33 cellular contexts compared by ENCODE assay signal in the genomic region with DNA sequence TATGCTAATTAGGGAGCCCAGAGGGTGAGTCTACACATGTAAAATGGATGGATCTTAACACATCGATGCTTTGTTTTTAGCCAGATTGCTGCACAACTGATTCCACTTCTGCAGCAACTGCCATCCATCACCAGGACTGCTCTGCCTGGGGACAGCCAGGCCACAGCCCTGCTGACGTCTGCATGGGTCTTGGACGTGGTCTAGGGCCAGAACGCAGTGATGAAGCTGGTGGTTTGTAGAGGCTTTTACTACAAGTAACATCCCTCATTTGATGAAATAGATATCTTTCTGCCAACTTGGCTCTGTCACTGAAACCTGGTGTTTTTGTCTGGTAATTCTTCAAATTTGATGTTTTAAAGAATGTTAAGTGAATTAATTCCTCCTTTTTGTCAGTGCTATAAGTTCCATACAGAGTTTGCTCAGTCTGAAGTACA. TPM values are rescaled to one million over a fixed set of nuclear protein-coding genes. Genes with fewer than 3 reads are reported as not detected.
DNase-seq lines count a peak whose midpoint lies in the region; ATAC-seq, FAIRE-seq and TF ChIP-seq lines count a peak whose summit lies in the region.
"Had no signal": no experiment of that assay in that cellular context is flagged by ENCODE, and none has a peak within 500 bp of the region (broad histone marks: within the 10 kb centered on the region; RNA-seq: fewer than 3 reads in every experiment).

No MANE protein-coding gene starts in this region.

- H3K9me3 Mint-ChIP-seq in activated CD8-positive, alpha-beta T cell treated with anti-CD3 and anti-CD28 coated beads, Interleukin-2, amount 10 ng/mL, durations not matched to agents 7 days and 5 days (ENCODE audit: insufficient read depth): no peaks in the 10 kb centered on the region
- H3K9me3 Mint-ChIP-seq: activated naive CD4-positive, alpha-beta T cell treated with anti-CD3 and anti-CD28 coated beads, Interleukin-2, amount 50 U/mL, for 72 hours; activated T-helper 2 cell treated with anti-CD3 and anti-CD28 coated beads, Interferon-gamma antibody, Interleukin-2, Interleukin-4, amounts not matched to agents 10 μg/mL and 5 μg/mL and 100 μg/mL, durations not matched to agents 14 hours and 24 hours and 36 hours; natural killer cell; stimulated activated memory B cell treated with anti-CD40 and anti-IgM and Interleukin-4, amounts not matched to agents 10 μg/mL and 1 μg/mL and 100 μg/mL, for 72 hours; T-cell had no signal

- H3K27ac ChIP-seq in HEK293 (ENCODE audit: extremely low read depth, low read depth, low read length) (no peak overlapping the region), keratinocyte (ENCODE audit: control insufficient read depth, insufficient read depth, low read length) (no peak overlapping the region)
- H3K27ac ChIP-seq: C4-2B, coronary artery, heart left ventricle, SJCRH30, transverse colon, WERI-Rb-1 had no signal

- H3K36me3 ChIP-seq in HEK293 (ENCODE audit: control insufficient read depth in 2 of 2, insufficient read depth in 1 of 2, low read length in 2 of 2) (no peaks in the 10 kb centered on the region), keratinocyte (ENCODE audit: control insufficient read depth in 2 of 2, extremely low read depth in 1 of 2, insufficient read depth in 2 of 2, low read length in 2 of 2) (no peaks in the 10 kb centered on the region), skeletal muscle satellite cell (ENCODE audit: insufficient read depth, low read length) (no peaks in the 10 kb centered on the region)
- H3K36me3 ChIP-seq: heart left ventricle, SJCRH30, transverse colon, WERI-Rb-1 had no signal

- no peak overlapping the region for H3K4me3 ChIP-seq in HEK293 (ENCODE audit: low read depth, low read length)
- H3K4me3 ChIP-seq in keratinocyte (ENCODE audit: control insufficient read depth in 2 of 3, extremely low read depth in 1 of 3, insufficient read depth in 2 of 3, low read depth in 1 of 3, low read length in 3 of 3): no peak overlapping the region
- no peak overlapping the region for H3K4me3 ChIP-seq in skeletal muscle satellite cell (ENCODE audit: low read length)
- H3K4me3 ChIP-seq: coronary artery, heart left ventricle, SJCRH30, transverse colon had no signal

- POLR2A ChIA-PET in HEK293 (lab: Yijun Ruan, JAX): no interaction called here
- POLR2A ChIA-PET in activated CD8-positive, alpha-beta T cell treated with anti-CD3 and anti-CD28 coated beads, Interleukin-2, amount 10 ng/mL, durations not matched to agents 7 days and 5 days (lab: Charles Lee): no interaction called here

- H2AFZ ChIP-seq in keratinocyte (ENCODE audit: control insufficient read depth, low read length): peak overlapping the region; percentile 12

- no peak overlapping the region for H3K4me3 Mint-ChIP-seq in activated CD8-positive, alpha-beta T cell treated with anti-CD3 and anti-CD28 coated beads, Interleukin-2, amount 10 ng/mL, durations not matched to agents 7 days and 5 days
- H3K4me3 Mint-ChIP-seq: natural killer cell; stimulated activated memory B cell treated with anti-CD40 and anti-IgM and Interleukin-4, amounts not matched to agents 10 μg/mL and 1 μg/mL and 100 μg/mL, for 72 hours; T-cell had no signal

- no peak overlapping the region for H3K4me2 ChIP-seq in keratinocyte (ENCODE audit: control insufficient read depth, extremely low read depth, insufficient read depth, low read depth, low read length)
- peak overlapping the region; percentile 43 for H3K4me2 ChIP-seq in skeletal muscle satellite cell (ENCODE audit: low read length)

- H3K27me3 ChIP-seq in keratinocyte (ENCODE audit: control insufficient read depth, extremely low read depth, insufficient read depth, low read length): no peaks in the 10 kb centered on the region
- no peaks in the 10 kb centered on the region for H3K27me3 ChIP-seq in skeletal muscle satellite cell (ENCODE audit: control insufficient read depth, insufficient read depth, low read length)
- H3K27me3 ChIP-seq: heart left ventricle, SJCRH30 had no signal

- H3K9me1 ChIP-seq in keratinocyte (ENCODE audit: control insufficient read depth, extremely low read depth, insufficient read depth, low read length): no peaks in the 10 kb centered on the region

- CTCF ChIA-PET in HEK293 (lab: Yijun Ruan, JAX): interaction anchor here (1.1 kb wide), 1 partner anchor 1345 kb away, joined by 4 read pairs; no protein-coding TSS in a partner anchor
- CTCF ChIA-PET in activated CD8-positive, alpha-beta T cell treated with anti-CD3 and anti-CD28 coated beads, Interleukin-2, amount 10 ng/mL, durations not matched to agents 7 days and 5 days (lab: Charles Lee): no interaction called here

- no peak overlapping the region for H3K9ac ChIP-seq in keratinocyte (ENCODE audit: control insufficient read depth, extremely low read depth, insufficient read depth, low read length)
- H3K9ac ChIP-seq in skeletal muscle satellite cell (ENCODE audit: low read depth, low read length): peak overlapping the region; percentile 10

- ATAC-seq in GM21447 (IDR thresholded peaks at IDR 0.05; ENCODE audit: unreplicated experiment): no peak
- no peak for ATAC-seq in activated CD8-positive, alpha-beta T cell treated with anti-CD3 and anti-CD28 coated beads, Interleukin-2, amount 10 ng/mL, durations not matched to agents 7 days and 5 days
- ATAC-seq: activated naive CD4-positive, alpha-beta T cell treated with anti-CD3 and anti-CD28 coated beads, Interleukin-2, amount 50 U/mL, for 72 hours; heart left ventricle; natural killer cell; stimulated activated memory B cell treated with anti-CD40 and anti-IgM and Interleukin-4, amounts not matched to agents 10 μg/mL and 1 μg/mL and 100 μg/mL, for 72 hours; T-cell had no signal

- H3K36me3 Mint-ChIP-seq in activated CD8-positive, alpha-beta T cell treated with anti-CD3 and anti-CD28 coated beads, Interleukin-2, amount 10 ng/mL, durations not matched to agents 7 days and 5 days (ENCODE audit: low read depth): no peaks in the 10 kb centered on the region
- H3K36me3 Mint-ChIP-seq: activated naive CD4-positive, alpha-beta T cell treated with anti-CD3 and anti-CD28 coated beads, Interleukin-2, amount 50 U/mL, for 72 hours; natural killer cell; stimulated activated memory B cell treated with anti-CD40 and anti-IgM and Interleukin-4, amounts not matched to agents 10 μg/mL and 1 μg/mL and 100 μg/mL, for 72 hours; T-cell had no signal

- no peaks in the 10 kb centered on the region for H3K9me3 ChIP-seq in HEK293 (ENCODE audit: control insufficient read depth, insufficient read depth, low read depth, low read length)
- no peaks in the 10 kb centered on the region for H3K9me3 ChIP-seq in keratinocyte (ENCODE audit: control insufficient read depth, low read depth, low read length)
- H3K9me3 ChIP-seq in skeletal muscle satellite cell (replicated peaks; ENCODE audit: low read length): no peaks in the 10 kb centered on the region
- H3K9me3 ChIP-seq: Caco-2, heart left ventricle, SJCRH30, transverse colon had no signal

- H3K79me2 ChIP-seq in keratinocyte (ENCODE audit: control insufficient read depth, insufficient read depth, low read length): no peaks in the 10 kb centered on the region

- H3K27ac Mint-ChIP-seq in activated CD8-positive, alpha-beta T cell treated with anti-CD3 and anti-CD28 coated beads, Interleukin-2, amount 10 ng/mL, durations not matched to agents 7 days and 5 days: no peak overlapping the region
- H3K27ac Mint-ChIP-seq: activated naive CD4-positive, alpha-beta T cell treated with anti-CD3 and anti-CD28 coated beads, Interleukin-2, amount 50 U/mL, for 72 hours; activated T-helper 2 cell treated with anti-CD3 and anti-CD28 coated beads, Interferon-gamma antibody, Interleukin-2, Interleukin-4, amounts not matched to agents 10 μg/mL and 5 μg/mL and 100 μg/mL, durations not matched to agents 14 hours and 24 hours and 36 hours; natural killer cell; stimulated activated memory B cell treated with anti-CD40 and anti-IgM and Interleukin-4, amounts not matched to agents 10 μg/mL and 1 μg/mL and 100 μg/mL, for 72 hours; T-cell had no signal

- no peaks in the 10 kb centered on the region for H4K20me1 ChIP-seq in keratinocyte (ENCODE audit: control insufficient read depth, extremely low read depth, insufficient read depth, low read length)

- TF ChIP-seq CTCF in HEK293 (tag by site-specific recombination; IDR thresholded peaks at IDR 0.05) (no peak), keratinocyte (optimal IDR thresholded peaks at IDR 0.05 in 1 of 3, IDR thresholded peaks at IDR 0.05 in 1 of 3, conservative IDR thresholded peaks at IDR 0.05 in 1 of 3; ENCODE audit: extremely low read depth in 1 of 3, insufficient read depth in 2 of 3, low read length in 3 of 3) (no peak)

- no peaks in the 10 kb centered on the region for H3K4me1 Mint-ChIP-seq in activated CD8-positive, alpha-beta T cell treated with anti-CD3 and anti-CD28 coated beads, Interleukin-2, amount 10 ng/mL, durations not matched to agents 7 days and 5 days (ENCODE audit: low read depth)
- H3K4me1 Mint-ChIP-seq: natural killer cell; stimulated activated memory B cell treated with anti-CD40 and anti-IgM and Interleukin-4, amounts not matched to agents 10 μg/mL and 1 μg/mL and 100 μg/mL, for 72 hours; T-cell had no signal

- dilution Hi-C loops in keratinocyte (cut with MboI; ENCODE audit: extremely low pct_ligation_motif_present, low sequenced_read_pairs): no loop called here

- H3K27me3 Mint-ChIP-seq in activated CD8-positive, alpha-beta T cell treated with anti-CD3 and anti-CD28 coated beads, Interleukin-2, amount 10 ng/mL, durations not matched to agents 7 days and 5 days (ENCODE audit: low read depth): peaks cover 8% of the 10 kb centered on the region

- DNase-seq in amniotic epithelial cell (ENCODE audit: low read depth) (peak; percentile 43), keratinocyte (ENCODE audit: low read depth, low spot score) (no peak), GM19240 (ENCODE audit: insufficient read length, low spot score) (no peak)
- no peak for DNase-seq in activated CD8-positive, alpha-beta T cell treated with anti-CD3 and anti-CD28 coated beads, Interleukin-2, amount 10 ng/mL, durations not matched to agents 7 days and 5 days
- DNase-seq: activated CD4-positive, alpha-beta T cell treated with anti-CD3 and anti-CD28 coated beads for 48 hours; activated CD8-positive, alpha-beta memory T cell treated with anti-CD3 and anti-CD28 coated beads for 24 hours; activated T-cell treated with anti-CD3 and anti-CD28 coated beads for 4 hours; anterior cingulate cortex; Caco-2; effector CD8-positive, alpha-beta T cell; heart left ventricle; kidney; MV-4-11; natural killer cell; NCI-H1436; NCI-H226; SJCRH30; T-cell; transverse colon; WERI-Rb-1 had no signal

- peaks cover 13% of the 10 kb centered on the region for H3K4me1 ChIP-seq in HEK293 (ENCODE audit: control insufficient read depth, insufficient read depth, low read length)
- H3K4me1 ChIP-seq in keratinocyte (ENCODE audit: control insufficient read depth, extremely low read depth, insufficient read depth, low read length): peaks cover 12% of the 10 kb centered on the region
- H3K4me1 ChIP-seq in skeletal muscle satellite cell (ENCODE audit: control insufficient read depth, insufficient read depth, low read length): peaks cover 33% of the 10 kb centered on the region
- H3K4me1 ChIP-seq: Caco-2, SJCRH30, transverse colon had no signal

- no peak for FAIRE-seq in keratinocyte (lab: Jason Lieb, UNC)
- FAIRE-seq: H54, kidney had no signal

RNA-seq across cellular contexts. Expression of a gene that starts 50.6 kb away (rescaled TPM):
- not detected in 3 replicates for polyA plus RNA-seq in keratinocyte
- polyA plus RNA-seq in keratinocyte (2011; ENCODE audit: low read depth): not detected
- not detected in 2 replicates for polyA plus RNA-seq in keratinocyte (2011; cell fraction: cytosol; rRNA removed)
- not detected in 2 replicates for polyA plus RNA-seq in keratinocyte (2011; cell fraction: nucleus; rRNA removed)
- not detected in 2 replicates for polyA plus RNA-seq in keratinocyte (2012; ENCODE audit: low replicate concordance)
- polyA minus RNA-seq in keratinocyte: not detected in 3 replicates
- not detected for polyA minus RNA-seq in keratinocyte (2011; cell fraction: cytosol; rRNA and poly(A)+ RNA removed)
- not detected in 2 replicates for polyA minus RNA-seq in keratinocyte (2011; cell fraction: nucleus; rRNA and poly(A)+ RNA removed)
- not detected in 2 replicates for total RNA-seq in skeletal muscle satellite cell (2012; rRNA removed)
- total RNA-seq in activated CD8-positive, alpha-beta T cell treated with anti-CD3 and anti-CD28 coated beads, Interleukin-2, amount 10 ng/mL, durations not matched to agents 7 days and 5 days: not detected
- total RNA-seq: activated naive CD4-positive, alpha-beta T cell treated with anti-CD3 and anti-CD28 coated beads, Interleukin-2, amount 50 U/mL, for 72 hours; activated T-helper 2 cell treated with anti-CD3 and anti-CD28 coated beads, Interferon-gamma antibody, Interleukin-2, Interleukin-4, amounts not matched to agents 10 μg/mL and 5 μg/mL and 100 μg/mL, durations not matched to agents 14 hours and 24 hours and 36 hours; Caco-2; cardiac septum; heart left ventricle; liver; SJCRH30; skeletal muscle tissue; subcutaneous adipose tissue had no signal
- polyA plus RNA-seq: heart left ventricle, liver had no signal
